Comparison of ENCODE assay signal across 22 cellular contexts in genomic region chr3:10000686-10001085, GRCh38.
"Had no signal": no experiment of that assay in that cellular context is flagged by ENCODE, and none has a peak within 500 bp of the region (broad histone marks: within the 10 kb centered on the region; RNA-seq: fewer than 3 reads in every experiment).

No MANE protein-coding gene starts in this region.

- H3K4me1 Mint-ChIP-seq: central memory CD8-positive, alpha-beta T cell; mesothelial cell of epicardium; neural progenitor cell; stimulated activated naive CD8-positive, alpha-beta T cell treated with anti-CD3 and anti-CD28 coated beads, Interleukin-15, amount 100 ng/mL, for 72 hours had no signal

- H3K36me3 ChIP-seq: colonic mucosa, neural progenitor cell, right lobe of liver had no signal

- H3K27ac Mint-ChIP-seq: mesothelial cell of epicardium; natural killer cell treated with Interleukin-12 subunit alpha and Interleukin-12 subunit beta and Interleukin-15 and Interleukin-18, amount 100 ng/mL, for 72 hours; neural progenitor cell; progenitor cell of endocrine pancreas; stimulated activated naive CD8-positive, alpha-beta T cell treated with anti-CD3 and anti-CD28 coated beads, Interleukin-15, amount 100 ng/mL, for 72 hours; type B pancreatic cell had no signal

- H3K4me3 Mint-ChIP-seq: central memory CD8-positive, alpha-beta T cell; mesothelial cell of epicardium; naive B cell; natural killer cell treated with Interleukin-12 subunit alpha and Interleukin-12 subunit beta and Interleukin-15 and Interleukin-18, amount 100 ng/mL, for 72 hours; neural progenitor cell; stimulated activated naive CD8-positive, alpha-beta T cell treated with anti-CD3 and anti-CD28 coated beads, Interleukin-15, amount 100 ng/mL, for 72 hours; type B pancreatic cell had no signal

- H3K9me3 ChIP-seq: colonic mucosa, lower lobe of right lung, mucosa of descending colon, right lobe of liver, tibial artery had no signal

- ATAC-seq: left ventricle myocardium superior; lower lobe of right lung; mucosa of descending colon; natural killer cell treated with Interleukin-12 subunit alpha and Interleukin-12 subunit beta and Interleukin-15 and Interleukin-18, amount 100 ng/mL, for 72 hours; right lobe of liver; stimulated activated naive CD8-positive, alpha-beta T cell treated with anti-CD3 and anti-CD28 coated beads, Interleukin-15, amount 100 ng/mL, for 72 hours had no signal

- H3K27ac ChIP-seq: colonic mucosa, lower lobe of right lung, neural progenitor cell, parathyroid adenoma, right lobe of liver, tibial artery had no signal

- H3K4me3 ChIP-seq: colonic mucosa, lower lobe of right lung, mucosa of descending colon, neural progenitor cell, right lobe of liver, smooth muscle cell, tibial artery had no signal

- H3K4me1 ChIP-seq: colonic mucosa, lower lobe of right lung, neural progenitor cell, parathyroid adenoma, right lobe of liver, tibial artery had no signal

- H3K27me3 Mint-ChIP-seq: central memory CD8-positive, alpha-beta T cell; naive B cell; natural killer cell treated with Interleukin-12 subunit alpha and Interleukin-12 subunit beta and Interleukin-15 and Interleukin-18, amount 100 ng/mL, for 72 hours; progenitor cell of endocrine pancreas; stimulated activated naive CD8-positive, alpha-beta T cell treated with anti-CD3 and anti-CD28 coated beads, Interleukin-15, amount 100 ng/mL, for 72 hours; type B pancreatic cell had no signal

- H3K9ac ChIP-seq: neural progenitor cell, parathyroid adenoma had no signal

- DNase-seq: colonic mucosa; dermis blood vessel endothelial cell; effector memory CD4-positive, alpha-beta T cell; left ventricle myocardium superior; lower lobe of right lung; naive B cell; stimulated activated CD4-positive, alpha-beta T cell treated with anti-CD3 and anti-CD28 coated beads, Interleukin-12 subunit alpha, Interleukin-12 subunit beta, amount 100 ng/mL, for 4 hours; stimulated activated CD4-positive, alpha-beta T cell treated with anti-CD3 and anti-CD28 coated beads, Interleukin-2, amount 100 ng/mL, for 24 hours; stimulated activated CD4-positive, alpha-beta T cell treated with anti-CD3 and anti-CD28 coated beads, Interleukin-4, amount 100 ng/mL, for 24 hours; stimulated activated naive CD4-positive, alpha-beta T cell; stimulated activated naive CD8-positive, alpha-beta T cell treated with anti-CD3 and anti-CD28 coated beads, Interleukin-15, amount 100 ng/mL, for 72 hours; tibial artery had no signal

- H3K27me3 ChIP-seq: colonic mucosa, neural progenitor cell, right lobe of liver, tibial artery had no signal

- H3K9me3 Mint-ChIP-seq: central memory CD8-positive, alpha-beta T cell; mesothelial cell of epicardium; naive B cell; natural killer cell treated with Interleukin-12 subunit alpha and Interleukin-12 subunit beta and Interleukin-15 and Interleukin-18, amount 100 ng/mL, for 72 hours; neural progenitor cell; stimulated activated naive CD8-positive, alpha-beta T cell treated with anti-CD3 and anti-CD28 coated beads, Interleukin-15, amount 100 ng/mL, for 72 hours; type B pancreatic cell had no signal
